In genomic region chr5:140005145-140005591, GRCh38 we compare ENCODE assay signal across 14 cellular contexts. TPM values are rescaled to one million over a fixed set of nuclear protein-coding genes. Genes with fewer than 3 reads are reported as not detected.
DNase-seq lines count a peak whose midpoint lies in the region; ATAC-seq and TF ChIP-seq lines count a peak whose summit lies in the region.
"Had no signal": no experiment of that assay in that cellular context is flagged by ENCODE, and none has a peak within 500 bp of the region (broad histone marks: within the 10 kb centered on the region; RNA-seq: fewer than 3 reads in every experiment).

No MANE protein-coding gene starts in this region.

- intact Hi-C loops in activated B cell treated with CpG ODN at 0.5 μM for 24 hours (cut with micrococcal nuclease), result no loop called here
- intact Hi-C loops in CD4-positive, alpha-beta memory T cell (cut with micrococcal nuclease), result no loop called here

- CTCF ChIA-PET in activated B cell treated with CpG ODN at 0.5 μM for 24 hours (lab: Charles Lee), result no interaction called here
- CTCF ChIA-PET in CD4-positive, alpha-beta memory T cell (lab: Charles Lee; ENCODE audit: partially characterized antibody), result interaction anchor here (1.4 kb wide), 1 partner anchor 36 kb away, joined by 4 read pairs; no protein-coding TSS in a partner anchor

- peaks cover 7% of the 10 kb centered on the region for H3K4me1 Mint-ChIP-seq in activated B cell treated with CpG ODN at 0.5 μM for 24 hours
- no peaks in the 10 kb centered on the region for H3K4me1 Mint-ChIP-seq in CD4-positive, alpha-beta memory T cell
- H3K4me1 Mint-ChIP-seq: CD4-positive, CD25-positive, alpha-beta regulatory T cell had no signal

- H3K27me3 Mint-ChIP-seq in activated B cell treated with CpG ODN at 0.5 μM for 24 hours, result peaks cover 28% of the 10 kb centered on the region
- peaks cover 27 to 34% of the 10 kb centered on the region in 2 donors for H3K27me3 Mint-ChIP-seq in CD4-positive, alpha-beta memory T cell

- H3K4me3 ChIP-seq in CD4-positive, alpha-beta memory T cell (ENCODE audit: low read length in 2 of 2), result no peak overlapping the region
- H3K4me3 ChIP-seq: breast epithelium, esophagus squamous epithelium had no signal

- H3K4me1 ChIP-seq in CD4-positive, alpha-beta memory T cell (ENCODE audit: insufficient read depth, low read length), result no peaks in the 10 kb centered on the region
- H3K4me1 ChIP-seq: breast epithelium, esophagus squamous epithelium had no signal

- no peaks in the 10 kb centered on the region for H3K36me3 ChIP-seq in CD4-positive, alpha-beta memory T cell (ENCODE audit: insufficient read depth, low read length)
- H3K36me3 ChIP-seq: breast epithelium, esophagus squamous epithelium had no signal

- H3K27ac ChIP-seq in CD4-positive, alpha-beta memory T cell (ENCODE audit: low read depth, low read length), result no peak overlapping the region
- H3K27ac ChIP-seq: breast epithelium, esophagus squamous epithelium had no signal

- no peak overlapping the region for H3K27ac Mint-ChIP-seq in activated B cell treated with CpG ODN at 0.5 μM for 24 hours
- no peak overlapping the region for H3K27ac Mint-ChIP-seq in CD4-positive, alpha-beta memory T cell
- H3K27ac Mint-ChIP-seq: CD4-positive, CD25-positive, alpha-beta regulatory T cell had no signal

- H3K9me3 ChIP-seq in CD4-positive, alpha-beta memory T cell (ENCODE audit: control insufficient read depth in 1 of 2, low read length in 2 of 2), result no peaks in the 10 kb centered on the region
- H3K9me3 ChIP-seq: breast epithelium, esophagus squamous epithelium had no signal

- no peaks in the 10 kb centered on the region for H3K36me3 Mint-ChIP-seq in activated B cell treated with CpG ODN at 0.5 μM for 24 hours (ENCODE audit: low read depth)
- H3K36me3 Mint-ChIP-seq in CD4-positive, alpha-beta memory T cell, result no peaks in the 10 kb centered on the region
- H3K36me3 Mint-ChIP-seq: CD4-positive, CD25-positive, alpha-beta regulatory T cell had no signal

- POLR2A ChIA-PET in activated B cell treated with CpG ODN at 0.5 μM for 24 hours (lab: Charles Lee), result no interaction called here
- POLR2A ChIA-PET in CD4-positive, alpha-beta memory T cell (lab: Charles Lee; ENCODE audit: partially characterized antibody), result no interaction called here

- DNase-seq in activated B cell treated with CpG ODN at 0.5 μM for 24 hours, result no peak
- DNase-seq in stimulated activated CD4-positive, alpha-beta T cell treated with anti-CD3 and anti-CD28 coated beads, Interleukin-2, amount 100 ng/mL, for 24 hours, result no peak
- DNase-seq in activated T-cell treated with anti-CD3 and anti-CD28 coated beads, Interleukin-2, amount 50 U/mL, for 48 hours, result no peak
- no peak for DNase-seq in CD4-positive, alpha-beta memory T cell
- DNase-seq in NCI-H1092 treated with DMSO at 0.1 percent for 48 hours (lab: John Stamatoyannopoulos, UW), result no peak
- DNase-seq: CD4-positive, CD25-positive, alpha-beta regulatory T cell; esophagus squamous epithelium; NCI-H187 treated with DMSO at 0.1 percent for 48 hours; OCI-M1 had no signal

- no peaks in the 10 kb centered on the region for H3K9me3 Mint-ChIP-seq in activated B cell treated with CpG ODN at 0.5 μM for 24 hours
- H3K9me3 Mint-ChIP-seq in CD4-positive, alpha-beta memory T cell, result no peaks in the 10 kb centered on the region

- no peak for TF ChIP-seq CTCF in activated B cell treated with CpG ODN at 0.5 μM for 24 hours (IDR thresholded peaks at IDR 0.05)

- peaks cover 11% of the 10 kb centered on the region for H3K27me3 ChIP-seq in CD4-positive, alpha-beta memory T cell (ENCODE audit: insufficient read depth, low read length)
- H3K27me3 ChIP-seq: breast epithelium had no signal

- ATAC-seq in GM18519 (IDR thresholded peaks at IDR 0.05; ENCODE audit: low FRiP score, unreplicated experiment) (peak; percentile 96), GM21390 (IDR thresholded peaks at IDR 0.05; ENCODE audit: unreplicated experiment) (peak; percentile 95), HG03025 (IDR thresholded peaks at IDR 0.05; ENCODE audit: low FRiP score, unreplicated experiment) (peak; percentile 92), activated B cell treated with CpG ODN at 0.5 μM for 24 hours (ENCODE audit: low read depth) (peak; percentile 96)

- H3K4me3 Mint-ChIP-seq in activated B cell treated with CpG ODN at 0.5 μM for 24 hours, result no peak overlapping the region
- H3K4me3 Mint-ChIP-seq in CD4-positive, alpha-beta memory T cell, result no peak overlapping the region
- H3K4me3 Mint-ChIP-seq: CD4-positive, CD25-positive, alpha-beta regulatory T cell had no signal

RNA-seq across cellular contexts. Expression of gene NRG2, which starts 37.9 kb away (rescaled TPM):
- total RNA-seq in activated B cell treated with CpG ODN at 0.5 μM for 24 hours, result 0.07 TPM in 1 of 2 replicates, not detected in the other
- total RNA-seq in CD4-positive, alpha-beta memory T cell, result under 1 TPM; 0.11 to 0.17 TPM
- polyA plus RNA-seq in CD4-positive, alpha-beta memory T cell, result under 1 TPM in 1 of 2 donors, not detected in 1; 0.15 TPM
- total RNA-seq: CD4-positive, CD25-positive, alpha-beta regulatory T cell; myocyte had no signal
- polyA plus RNA-seq: CD4-positive, CD25-positive, alpha-beta regulatory T cell had no signal
